ENCODE assay signal across 1 cellular context in the genomic region with DNA sequence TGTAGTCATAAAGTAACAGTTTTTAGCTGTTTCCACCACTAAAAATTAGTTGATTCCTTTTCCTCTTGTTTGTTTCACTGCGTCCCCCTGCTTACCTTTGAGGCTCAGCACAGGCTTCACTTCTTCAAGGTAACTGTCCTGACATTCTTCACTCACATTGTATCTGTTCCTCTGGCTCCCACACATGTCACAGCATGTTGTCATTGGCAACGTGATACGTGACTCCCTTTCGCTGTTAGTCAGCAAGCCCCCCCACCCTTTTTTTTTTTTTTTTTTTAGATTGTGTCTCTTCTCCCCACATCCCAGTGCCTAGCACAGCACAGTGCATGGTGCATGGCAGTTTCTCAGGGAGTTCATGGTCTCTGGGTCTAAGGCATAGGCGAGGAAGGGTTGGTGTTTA.
TF ChIP-seq lines count a peak whose summit lies in the region.

No MANE protein-coding gene starts in this region.

TF ChIP-seq in HEK293, 187 proteins besides CTCF, POLR2A, EP300 and RAD21 (continued from another document):
- TF ChIP-seq ZNF16 (tag by site-specific recombination; IDR thresholded peaks at IDR 0.05; ENCODE audit: low read depth), result no peak
